ENCODE assay signal across 6 cellular contexts in the genomic region with DNA sequence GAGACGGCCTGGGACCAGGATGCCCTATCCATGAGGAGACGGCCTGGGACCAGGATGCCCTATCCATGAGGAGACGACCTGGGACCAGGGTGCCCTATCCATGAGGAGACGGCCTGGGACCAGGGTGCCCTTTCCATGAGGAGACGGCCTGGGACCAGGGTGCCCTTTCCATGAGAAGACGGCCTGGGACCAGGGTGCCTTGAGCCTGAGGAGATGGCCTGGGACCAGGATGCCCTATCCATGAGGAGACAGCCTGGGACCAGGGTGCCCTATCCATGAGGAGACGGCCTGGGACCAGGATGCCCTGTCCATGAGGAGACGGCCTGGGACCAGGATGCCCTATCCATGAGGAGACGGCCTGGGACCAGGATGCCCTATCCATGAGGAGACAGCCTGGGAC. TPM values are rescaled to one million over a fixed set of nuclear protein-coding genes. Genes with fewer than 3 reads are reported as not detected.
"Had no signal": no experiment of that assay in that cellular context is flagged by ENCODE, and none has a peak within 500 bp of the region (broad histone marks: within the 10 kb centered on the region; RNA-seq: fewer than 3 reads in every experiment).

No MANE protein-coding gene starts in this region.

RNA-seq across cellular contexts. Expression of gene VIPR2, which starts 58.6 kb away (rescaled TPM):
- total RNA-seq: HepG2, HT-29, HT1080, IMR-90 had no signal
- polyA plus RNA-seq: HepG2, IgD-negative memory B cell, IMR-90, K562 had no signal
